ENCODE assay signal across 12 cellular contexts in genomic region chr20:4136078-4136966, GRCh38. TPM values are rescaled to one million over a fixed set of nuclear protein-coding genes. Genes with fewer than 3 reads are reported as not detected.
A peak's percentile ranks its signal among the peaks of the same experiment; 100 is the strongest.
DNase-seq lines count a peak whose midpoint lies in the region; ATAC-seq, FAIRE-seq and TF ChIP-seq lines count a peak whose summit lies in the region.
"Had no signal": no experiment of that assay in that cellular context is flagged by ENCODE, and none has a peak within 500 bp of the region (broad histone marks: within the 10 kb centered on the region; RNA-seq: fewer than 3 reads in every experiment).

No MANE protein-coding gene starts in this region.

- H3K9me3 ChIP-seq in A549 (no peaks in the 10 kb centered on the region), mesenchymal stem cell (ENCODE audit: control insufficient read depth, low read length) (no peaks in the 10 kb centered on the region), left ventricle myocardium inferior (replicated peaks) (no peaks in the 10 kb centered on the region)
- H3K9me3 ChIP-seq: esophagus squamous epithelium had no signal

- H3K4me2 ChIP-seq in A549, result peak overlapping the region; percentile 77
- no peak overlapping the region for H3K4me2 ChIP-seq in mesenchymal stem cell (ENCODE audit: low read length, poor library complexity, severe bottlenecking)

- FAIRE-seq in A549 (lab: Jason Lieb, UNC), result peak; percentile 78

- no peaks in the 10 kb centered on the region for H3K9me3 Mint-ChIP-seq in activated T-helper 17 cell treated with anti-CD3 and anti-CD28 coated beads, Interleukin-2, amount 50 U/mL, for 72 hours

- TF ChIP-seq EP300 in A549 (IDR thresholded peaks at IDR 0.05), result no peak; a peak in 1 of 5 replicates

- H3K27me3 ChIP-seq in mesenchymal stem cell (ENCODE audit: control insufficient read depth in 1 of 2, insufficient read depth in 1 of 2, low read length in 2 of 2) (no peaks in the 10 kb centered on the region), left ventricle myocardium inferior (ENCODE audit: low read depth) (peaks cover 23% of the 10 kb centered on the region)
- H3K27me3 ChIP-seq: cardiac muscle cell had no signal

- peak overlapping the region; percentile 34 for H3K4me3 Mint-ChIP-seq in activated T-helper 17 cell treated with anti-CD3 and anti-CD28 coated beads, Interleukin-2, amount 50 U/mL, for 72 hours

- peak overlapping the region; percentile 35 to 99 for H3K18ac ChIP-seq in mesenchymal stem cell (ENCODE audit: low read depth in 1 of 2, low read length in 2 of 2)

- peak overlapping the region; percentile 86 for H4K8ac ChIP-seq in mesenchymal stem cell (ENCODE audit: low read length)

- H3K4me1 ChIP-seq in A549 (peaks cover 54% of the 10 kb centered on the region), mesenchymal stem cell (ENCODE audit: control insufficient read depth, insufficient read depth, low read depth, low read length) (peaks cover 22% of the 10 kb centered on the region), left ventricle myocardium inferior (no peaks in the 10 kb centered on the region)

- peaks cover 18% of the 10 kb centered on the region for H3K4me1 Mint-ChIP-seq in activated T-helper 17 cell treated with anti-CD3 and anti-CD28 coated beads, Interleukin-2, amount 50 U/mL, for 72 hours

- peak overlapping the region; percentile 97 to 100 for H2BK12ac ChIP-seq in mesenchymal stem cell (ENCODE audit: low read length in 2 of 2)

- peak overlapping the region; percentile 77 for H2BK120ac ChIP-seq in mesenchymal stem cell (ENCODE audit: low read depth, low read length)

- no peaks in the 10 kb centered on the region for H3K79me1 ChIP-seq in mesenchymal stem cell (replicated peaks; ENCODE audit: low read length, poor library complexity, severe bottlenecking)

- H3K14ac ChIP-seq in mesenchymal stem cell (ENCODE audit: low read length in 2 of 2), result peak overlapping the region in 1 of 2 experiments; percentile 82

- peak overlapping the region; percentile 24 for H3K4me3 ChIP-seq in A549
- no peak overlapping the region for H3K4me3 ChIP-seq in mesenchymal stem cell (ENCODE audit: insufficient read depth in 1 of 2, low read depth in 1 of 2, low read length in 2 of 2)
- H3K4me3 ChIP-seq in left ventricle myocardium inferior, result no peak overlapping the region
- H3K4me3 ChIP-seq: cardiac muscle cell, esophagus squamous epithelium had no signal

- H3K27me3 Mint-ChIP-seq in activated T-helper 17 cell treated with anti-CD3 and anti-CD28 coated beads, Interleukin-2, amount 50 U/mL, for 72 hours, result no peaks in the 10 kb centered on the region

- CTCF ChIA-PET in A549 (lab: Yijun Ruan, JAX), result interaction anchor here (1.3 to 5.5 kb wide), 8 partner anchors 9 to 41 kb away, joined by 3 to 63 read pairs (median 7); no protein-coding TSS in a partner anchor

- POLR2A ChIA-PET in A549 (lab: Yijun Ruan, JAX), result interaction anchor here (1.0 to 3.2 kb wide), 6 partner anchors 16 to 51 kb away, joined by 3 to 48 read pairs (median 4); no protein-coding TSS in a partner anchor

- no peaks in the 10 kb centered on the region for H3K36me3 ChIP-seq in mesenchymal stem cell (ENCODE audit: control insufficient read depth in 1 of 2, insufficient read depth in 2 of 2, low read depth in 1 of 2, low read length in 2 of 2)
- H3K36me3 ChIP-seq in left ventricle myocardium inferior, result no peaks in the 10 kb centered on the region
- H3K36me3 ChIP-seq: cardiac muscle cell, esophagus squamous epithelium had no signal

- no peak overlapping the region for H3K9ac ChIP-seq in mesenchymal stem cell (ENCODE audit: low read length)

- TF ChIP-seq CTCF in A549 (IDR thresholded peaks at IDR 0.05) (no peak), left ventricle myocardium inferior (IDR thresholded peaks at IDR 0.05; ENCODE audit: borderline replicate concordance) (no peak)

- H3K27ac ChIP-seq in A549, result peak overlapping the region; percentile 93
- peak overlapping the region; percentile 79 for H3K27ac ChIP-seq in mesenchymal stem cell (ENCODE audit: low read length, poor library complexity, severe bottlenecking)
- H3K27ac ChIP-seq in left ventricle myocardium inferior (replicated peaks), result no peak overlapping the region
- H3K27ac ChIP-seq: cardiac muscle cell, esophagus squamous epithelium had no signal

- DNase-seq in A549 (ENCODE audit: low read depth in 1 of 2, low spot score in 1 of 2) (peak; percentile 75 to 92), HK-2 (ENCODE audit: unreplicated experiment) (peak; percentile 48), mesenchymal stem cell (peak; percentile 95), left ventricle myocardium inferior (no peak)
- DNase-seq: esophagus squamous epithelium; NCI-H187; stimulated activated naive CD4-positive, alpha-beta T cell treated with Interleukin-2 at 50 U/mL for 16 hours had no signal

- H2BK5ac ChIP-seq in mesenchymal stem cell (ENCODE audit: low read depth, low read length, poor library complexity, severe bottlenecking), result peak overlapping the region; percentile 78

- WGBS in A549 (ENCODE audit: missing lambda C conversion rate), result 2% methylated on average over 15 of the region's 16 CpGs
- WGBS in mesenchymal stem cell, result 52% methylated on average over 15 of the region's 16 CpGs

- TF ChIP-seq POLR2A in A549 (IDR thresholded peaks at IDR 0.05; ENCODE audit: low read length), result peak; percentile 55

- no peaks in the 10 kb centered on the region for H3K36me3 Mint-ChIP-seq in activated T-helper 17 cell treated with anti-CD3 and anti-CD28 coated beads, Interleukin-2, amount 50 U/mL, for 72 hours (ENCODE audit: low read depth)

- intact Hi-C loops in left ventricle myocardium inferior (cut with micrococcal nuclease), result no loop called here

- peak overlapping the region in 1 of 2 experiments; percentile 90 for H3K23ac ChIP-seq in mesenchymal stem cell (ENCODE audit: low read length in 2 of 2)

- H2BK15ac ChIP-seq in mesenchymal stem cell (ENCODE audit: low read depth, poor library complexity, severe bottlenecking), result peak overlapping the region; percentile 84

- H2AK5ac ChIP-seq in mesenchymal stem cell (ENCODE audit: low read length, severe bottlenecking), result peak overlapping the region; percentile 62

- H3K4ac ChIP-seq in mesenchymal stem cell (ENCODE audit: low read depth in 1 of 2, low read length in 2 of 2), result peak overlapping the region; percentile 96 to 97

- TF ChIP-seq RAD21 in A549 (conservative IDR thresholded peaks at IDR 0.05 in 1 of 2, IDR thresholded peaks at IDR 0.05 in 1 of 2), result no peak; a peak in 1 of 5 replicates

- peak overlapping the region; percentile 91 for H4K91ac ChIP-seq in mesenchymal stem cell (ENCODE audit: low read length)

- peak overlapping the region; percentile 90 for H2AFZ ChIP-seq in mesenchymal stem cell (ENCODE audit: low read depth, low read length)

- peak; percentile 69 to 73 for ATAC-seq in A549
- ATAC-seq in activated T-helper 17 cell treated with anti-CD3 and anti-CD28 coated beads, Interleukin-2, amount 50 U/mL, for 72 hours (replicated peaks), result no peak
- no peak for ATAC-seq in GM18867 (IDR thresholded peaks at IDR 0.05; ENCODE audit: unreplicated experiment)
- ATAC-seq in GM19035 (IDR thresholded peaks at IDR 0.05; ENCODE audit: unreplicated experiment), result no peak
- no peak for ATAC-seq in GM21526 (IDR thresholded peaks at IDR 0.05; ENCODE audit: low FRiP score, unreplicated experiment)

- H3K27ac Mint-ChIP-seq in activated T-helper 17 cell treated with anti-CD3 and anti-CD28 coated beads, Interleukin-2, amount 50 U/mL, for 72 hours, result peak overlapping the region; percentile 67

TF ChIP-seq in A549, 52 proteins besides CTCF, POLR2A, EP300 and RAD21 (continues in another document):
- TF ChIP-seq JUNB (IDR thresholded peaks at IDR 0.05) (peak; percentile 18; the same call in 1 of the 2 replicates), HOXA7 (CRISPR knock-in tag; IDR thresholded peaks at IDR 0.05) (peak; percentile 85; the same call in 1 of the 2 replicates), ATOH8 (CRISPR knock-in tag; IDR thresholded peaks at IDR 0.05; ENCODE audit: low read depth) (peak; percentile 93), NFE2L2 (conservative IDR thresholded peaks at IDR 0.05; ENCODE audit: low read length) (no peak), PHF8 (IDR thresholded peaks at IDR 0.05; ENCODE audit: borderline replicate concordance, low read depth) (no peak), BHLHE40 (IDR thresholded peaks at IDR 0.05; ENCODE audit: low read depth, low read length) (no peak), SREBF2 (IDR thresholded peaks at IDR 0.05) (no peak), CBX8 (IDR thresholded peaks at IDR 0.05) (no peak), ESRRA (IDR thresholded peaks at IDR 0.05; ENCODE audit: borderline replicate concordance, low read length) (0 out of 2 replicates have a peak, but pooled peaks have one; percentile 54), HOXB5 (CRISPR knock-in tag; IDR thresholded peaks at IDR 0.05) (peak; percentile 75), FOSL2 (IDR thresholded peaks at IDR 0.05) (no peak), FOSL2 (CRISPR knock-in tag; IDR thresholded peaks at IDR 0.05) (peak; percentile 63), EHF (CRISPR knock-in tag; IDR thresholded peaks at IDR 0.05) (peak; percentile 90; the same call in 1 of the 2 replicates)
- TF ChIP-seq, protein P1, sequence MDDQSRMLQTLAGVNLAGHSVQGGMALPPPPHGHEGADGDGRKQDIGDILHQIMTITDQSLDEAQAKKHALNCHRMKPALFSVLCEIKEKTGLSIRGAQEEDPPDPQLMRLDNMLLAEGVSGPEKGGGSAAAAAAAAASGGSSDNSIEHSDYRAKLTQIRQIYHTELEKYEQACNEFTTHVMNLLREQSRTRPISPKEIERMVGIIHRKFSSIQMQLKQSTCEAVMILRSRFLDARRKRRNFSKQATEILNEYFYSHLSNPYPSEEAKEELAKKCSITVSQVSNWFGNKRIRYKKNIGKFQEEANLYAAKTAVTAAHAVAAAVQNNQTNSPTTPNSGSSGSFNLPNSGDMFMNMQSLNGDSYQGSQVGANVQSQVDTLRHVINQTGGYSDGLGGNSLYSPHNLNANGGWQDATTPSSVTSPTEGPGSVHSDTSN (IDR thresholded peaks at IDR 0.05), result no peak

RNA-seq across cellular contexts. Expression of gene SMOX, which starts 12.3 kb away (rescaled TPM):
- 67.4 and 111 TPM in 2 replicates for polyA plus RNA-seq in A549 (2011; rRNA removed)
- 143 and 175 TPM in 2 replicates for polyA plus RNA-seq in A549 (2012; cell fraction: cytosol; rRNA removed)
- polyA plus RNA-seq in A549 (2012; cell fraction: nucleus; rRNA removed), result 251 and 331 TPM in 2 replicates
- 118 to 139 TPM (median 131 TPM) in 3 replicates for polyA plus RNA-seq in A549 (2017; fragmentation: RNase III; extraction: RNeasy Plus Mini Kit Qiagen cat#74134 plus additional on column Dnase treatment)
- 35.4 and 69.5 TPM in 2 replicates for polyA minus RNA-seq in A549 (2011; rRNA and poly(A)+ RNA removed)
- 10 to 100 TPM in 1 of 2 donors, 1 to 10 TPM in 1; 8.3 to 19.9 TPM for total RNA-seq in activated T-helper 17 cell treated with anti-CD3 and anti-CD28 coated beads, Interleukin-2, amount 50 U/mL, for 72 hours
- polyA plus RNA-seq in mesenchymal stem cell (2013, experiment 1 of 2), result 48.3 TPM
- polyA plus RNA-seq in mesenchymal stem cell (2013, experiment 2 of 2), result 50.0 TPM
- total RNA-seq in left ventricle myocardium inferior, result 2.5 TPM

Comparison
In these comparisons a context has a peak if more than half of its experiments do, and no peak if none do; other contexts are left out.
1. ATAC-seq: peak in A549 (2 of 2); none in activated T-helper 17 cell treated with anti-CD3 and anti-CD28 coated beads, Interleukin-2, amount 50 U/mL, for 72 hours (single experiment), GM18867 (single experiment), GM19035 (single experiment) and GM21526 (single experiment).